12 cellular contexts compared by ENCODE assay signal in the genomic region with DNA sequence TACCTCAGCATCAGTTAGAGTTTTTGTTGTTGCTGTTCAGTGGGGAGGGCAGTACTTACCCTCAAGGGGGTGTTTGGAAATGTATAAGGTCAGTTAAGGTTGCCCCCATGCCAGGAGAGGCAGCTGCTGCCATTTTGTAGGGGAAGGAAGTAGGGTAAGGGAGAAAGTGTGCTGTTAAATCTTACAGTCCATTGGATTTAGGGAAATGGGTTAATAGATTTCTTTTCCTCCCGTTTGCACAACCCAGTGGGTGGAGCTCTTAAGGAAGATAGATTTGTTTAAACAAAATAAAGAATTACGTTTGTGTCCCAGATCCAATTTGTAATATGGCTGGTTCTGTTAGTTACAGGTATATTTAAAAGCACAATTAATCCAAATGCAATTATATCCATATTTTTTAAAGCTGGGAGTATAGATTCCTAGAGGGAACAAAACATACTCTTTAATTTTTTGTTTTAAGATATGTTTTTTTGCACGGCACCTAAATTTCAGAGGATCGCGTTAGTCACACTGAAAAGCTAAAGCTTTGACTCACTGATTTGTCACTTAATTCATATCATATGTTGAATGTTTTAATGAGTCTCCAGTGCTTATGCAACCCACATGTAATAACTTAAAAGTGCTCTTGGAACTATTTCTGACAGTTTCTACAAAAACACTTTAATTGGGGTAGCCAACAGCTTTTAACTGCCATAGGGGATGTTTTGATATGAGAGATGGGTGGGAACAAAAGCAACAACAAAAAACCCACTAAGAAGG. TPM values are rescaled to one million over a fixed set of nuclear protein-coding genes. Genes with fewer than 3 reads are reported as not detected.
A peak's percentile ranks its signal among the peaks of the same experiment; 100 is the strongest.
DNase-seq lines count a peak whose midpoint lies in the region; FAIRE-seq and TF ChIP-seq lines count a peak whose summit lies in the region.
"Had no signal": no experiment of that assay in that cellular context is flagged by ENCODE, and none has a peak within 500 bp of the region (broad histone marks: within the 10 kb centered on the region; RNA-seq: fewer than 3 reads in every experiment).

No MANE protein-coding gene starts in this region.

- intact Hi-C loops in vagina (cut with DNase I): no loop called here

- in situ Hi-C loops in G401 (cut with HindIII; ENCODE audit: low sequenced_read_pairs): no loop called here

- H3K36me3 ChIP-seq in vagina: no peaks in the 10 kb centered on the region
- H3K36me3 ChIP-seq: thoracic aorta had no signal

- H3K9me3 ChIP-seq in vagina: no peaks in the 10 kb centered on the region
- H3K9me3 ChIP-seq: mucosa of descending colon, thoracic aorta had no signal

- H3K9me3 Mint-ChIP-seq in HFFc6: no peaks in the 10 kb centered on the region
- H3K9me3 Mint-ChIP-seq: activated T-cell treated with anti-CD3 and anti-CD28 coated beads, Interleukin-2, amount 50 U/mL, for 4 hours had no signal

- H3K27me3 ChIP-seq in vagina: no peaks in the 10 kb centered on the region

- H3K4me3 ChIP-seq in WI38 (ENCODE audit: low read depth, low read length): peak overlapping the region; percentile 27; the same call in 1 of the 2 replicates
- peak overlapping the region; percentile 15 for H3K4me3 ChIP-seq in fibroblast of the aortic adventitia (ENCODE audit: low read depth, low read length)
- H3K4me3 ChIP-seq in vagina: peak overlapping the region in 1 of 2 donors; percentile 17
- H3K4me3 ChIP-seq: mucosa of descending colon, thoracic aorta had no signal

- peak overlapping the region; percentile 73 for H3K27ac ChIP-seq in vagina
- H3K27ac ChIP-seq: thoracic aorta had no signal

- TF ChIP-seq CTCF in HFFc6 (IDR thresholded peaks at IDR 0.05) (no peak), WI38 (IDR thresholded peaks at IDR 0.05; ENCODE audit: low read depth, low read length) (no peak), fibroblast of the aortic adventitia (IDR thresholded peaks at IDR 0.05; ENCODE audit: insufficient read depth, low read length) (no peak), vagina (IDR thresholded peaks at IDR 0.05) (no peak)

- FAIRE-seq in urothelium cell line (lab: Jason Lieb, UNC): no peak

- H3K27me3 Mint-ChIP-seq in HFFc6 (ENCODE audit: insufficient read depth): no peaks in the 10 kb centered on the region

- H3K4me1 Mint-ChIP-seq in HFFc6 (ENCODE audit: low read depth): peaks cover 69% of the 10 kb centered on the region

- DNase-seq in HFFc6 (peak; percentile 87), fibroblast of the aortic adventitia (ENCODE audit: low read depth) (peak; percentile 96), vagina (ENCODE audit: extremely low spot score in 2 of 2) (no peak), G401 (ENCODE audit: low spot score) (no peak), urothelium cell line (ENCODE audit: low spot score) (no peak), activated T-cell treated with anti-CD3 and anti-CD28 coated beads for 4 hours (no peak)
- DNase-seq: activated CD4-positive, CD25-positive, alpha-beta regulatory T cell treated with anti-CD3 and anti-CD28 coated beads, Interleukin-2, amount 50 U/mL, for 72 hours; activated T-cell treated with anti-CD3 and anti-CD28 coated beads, Interleukin-2, amount 50 U/mL, for 4 hours; mucosa of descending colon; NCI-H146 had no signal

- no peak for TF ChIP-seq POLR2A in vagina (IDR thresholded peaks at IDR 0.05)

- peak overlapping the region; percentile 78 for H3K4me3 Mint-ChIP-seq in HFFc6
- H3K4me3 Mint-ChIP-seq: activated T-cell treated with anti-CD3 and anti-CD28 coated beads, Interleukin-2, amount 50 U/mL, for 4 hours had no signal

- no peaks in the 10 kb centered on the region for H3K36me3 Mint-ChIP-seq in HFFc6 (ENCODE audit: low read depth)

- peak overlapping the region; percentile 91 for H3K27ac Mint-ChIP-seq in HFFc6

- H3K4me1 ChIP-seq in vagina: no peaks in the 10 kb centered on the region

RNA-seq across cellular contexts. Expression of a gene that starts 9.0 kb away (rescaled TPM):
- 10 to 100 TPM; 15.5 to 19.2 (median 16.8) TPM for total RNA-seq in HFFc6 (2021; fragmentation: NEBNext Ultra II Directional; extraction: Animal tissue kit (Norgen Biotek cat#: 25700))
- 31.8 and 38.8 TPM in 2 replicates for total RNA-seq in fibroblast of the aortic adventitia (ENCODE audit: low replicate concordance)
- total RNA-seq in vagina: 17.2 TPM
- total RNA-seq in G401 (2014; rRNA removed; shearing (Covaris generic)): 5.7 and 13.2 TPM in 2 replicates

Comparison
In these comparisons a context has a peak if more than half of its experiments do, and no peak if none do; other contexts are left out.
1. DNase-seq: peak in HFFc6 (single experiment) and fibroblast of the aortic adventitia (single experiment); none in vagina (0 of 2), G401 (single experiment), urothelium cell line (single experiment) and activated T-cell treated with anti-CD3 and anti-CD28 coated beads for 4 hours (single experiment).